In genomic region chr7:157735826-157736225, GRCh38 we compare ENCODE assay signal across 35 cellular contexts.
DNase-seq lines count a peak whose midpoint lies in the region; ATAC-seq and TF ChIP-seq lines count a peak whose summit lies in the region.
"Had no signal": no experiment of that assay in that cellular context is flagged by ENCODE, and none has a peak within 500 bp of the region (broad histone marks: within the 10 kb centered on the region; RNA-seq: fewer than 3 reads in every experiment).

No MANE protein-coding gene starts in this region.

- no peaks in the 10 kb centered on the region for H3K36me3 Mint-ChIP-seq in natural killer cell treated with Interleukin-12 subunit alpha and Interleukin-12 subunit beta and Interleukin-15 and Interleukin-18, amount 100 ng/mL, for 72 hours
- no peaks in the 10 kb centered on the region for H3K36me3 Mint-ChIP-seq in natural killer cell
- H3K36me3 Mint-ChIP-seq: CD14-positive monocyte; CD4-positive, alpha-beta memory T cell; CD4-positive, CD25-positive, alpha-beta regulatory T cell; CD8-positive, alpha-beta memory T cell; CD8-positive, alpha-beta T cell had no signal

- no peaks in the 10 kb centered on the region for H3K36me3 ChIP-seq in RWPE2 (ENCODE audit: low read depth)
- H3K36me3 ChIP-seq: BE2C; BLaER1; BLaER1 treated with 17β-estradiol and CSF1 and Interleukin-3, amounts not matched to agents 10 nM and 100 nM had no signal

- ATAC-seq in left ventricle myocardium superior, result no peak
- ATAC-seq in natural killer cell treated with Interleukin-12 subunit alpha and Interleukin-12 subunit beta and Interleukin-15 and Interleukin-18, amount 100 ng/mL, for 72 hours, result peak in 1 of 2 donors; percentile 31
- no peak for ATAC-seq in natural killer cell
- ATAC-seq in RWPE2 (ENCODE audit: low read depth), result no peak
- ATAC-seq: A549; CD8-positive, alpha-beta T cell had no signal

- H3K4me3 ChIP-seq in RWPE2 (ENCODE audit: severe bottlenecking) (no peak overlapping the region), iPS-18c (ENCODE audit: insufficient read depth, low read depth, low read length) (peak overlapping the region; percentile 24; the same call in 1 of the 2 replicates)
- H3K4me3 ChIP-seq: A549; BLaER1; BLaER1 treated with 17β-estradiol and CSF1 and Interleukin-3, amounts not matched to agents 10 nM and 100 nM had no signal

- intact Hi-C loops in left ventricle myocardium superior (cut with micrococcal nuclease), result no loop called here
- intact Hi-C loops in cardiac septum (cut with DNase I), result no loop called here
- intact Hi-C loops in natural killer cell (cut with micrococcal nuclease), result no loop called here

- H3K27me3 ChIP-seq in RWPE2 (ENCODE audit: insufficient read depth, poor library complexity, severe bottlenecking), result no peaks in the 10 kb centered on the region
- H3K27me3 ChIP-seq: BE2C; BLaER1; BLaER1 treated with 17β-estradiol and CSF1 and Interleukin-3, amounts not matched to agents 10 nM and 100 nM had no signal

- no peak overlapping the region for H3K27ac Mint-ChIP-seq in natural killer cell treated with Interleukin-12 subunit alpha and Interleukin-12 subunit beta and Interleukin-15 and Interleukin-18, amount 100 ng/mL, for 72 hours
- H3K27ac Mint-ChIP-seq in natural killer cell, result no peak overlapping the region
- H3K27ac Mint-ChIP-seq: B cell; CD14-positive monocyte; CD4-positive, alpha-beta memory T cell; CD4-positive, alpha-beta T cell; CD4-positive, CD25-positive, alpha-beta regulatory T cell; CD8-positive, alpha-beta memory T cell; CD8-positive, alpha-beta T cell had no signal

- no peaks in the 10 kb centered on the region for H3K4me1 Mint-ChIP-seq in natural killer cell treated with Interleukin-12 subunit alpha and Interleukin-12 subunit beta and Interleukin-15 and Interleukin-18, amount 100 ng/mL, for 72 hours (ENCODE audit: low read depth in 2 of 2)
- no peaks in the 10 kb centered on the region for H3K4me1 Mint-ChIP-seq in natural killer cell
- H3K4me1 Mint-ChIP-seq: B cell, CD14-positive monocyte had no signal

- no peak overlapping the region for H3K27ac ChIP-seq in RWPE2 (ENCODE audit: poor library complexity, severe bottlenecking)
- H3K27ac ChIP-seq: 22Rv1; A549; BLaER1; BLaER1 treated with 17β-estradiol and CSF1 and Interleukin-3, amounts not matched to agents 10 nM and 100 nM; C4-2B had no signal

- no peaks in the 10 kb centered on the region for H3K4me1 ChIP-seq in RWPE2 (ENCODE audit: insufficient read depth, poor library complexity, severe bottlenecking)
- H3K4me1 ChIP-seq: A549, BE2C, Caco-2 had no signal

- DNase-seq in left ventricle myocardium superior (peak; percentile 10), cardiac septum (ENCODE audit: low spot score) (no peak), natural killer cell (no peak), RWPE2 (ENCODE audit: low spot score) (peak; percentile 27), cerebellar nuclear complex (lab: John Stamatoyannopoulos, UW) (no peak), T1000 (lab: John Stamatoyannopoulos, UW) (no peak)
- peak; percentile 41 for DNase-seq in natural killer cell treated with Interleukin-12 subunit alpha and Interleukin-12 subunit beta and Interleukin-15 and Interleukin-18, amount 100 ng/mL, for 72 hours (ENCODE audit: low spot score)
- DNase-seq: 8988T; ACHN; AML-193; BE2C; C1 segment of cervical spinal cord; Caco-2; Calu3; CD4-positive, alpha-beta memory T cell; CD4-positive, alpha-beta T cell; CD4-positive, CD25-positive, alpha-beta regulatory T cell; CD8-positive, alpha-beta memory T cell; CD8-positive, alpha-beta T cell; COR-L47; DMS 273 treated with DMSO at 0.1 percent for 48 hours; DMS153; DMS53; DMS79; DMS79 treated with DMSO at 0.1 percent for 48 hours; DND-41; EL had no signal

- peaks cover 2% of the 10 kb centered on the region for H3K9me3 ChIP-seq in RWPE2 (ENCODE audit: severe bottlenecking)
- H3K9me3 ChIP-seq in iPS-18c (ENCODE audit: control insufficient read depth, insufficient read depth, low read length), result peaks cover 28% of the 10 kb centered on the region
- H3K9me3 ChIP-seq: A549, BE2C, Caco-2 had no signal

- TF ChIP-seq CTCF in natural killer cell (IDR thresholded peaks at IDR 0.05) (no peak), RWPE2 (IDR thresholded peaks at IDR 0.05; ENCODE audit: poor library complexity, severe bottlenecking) (no peak)

- H3K4me3 Mint-ChIP-seq in natural killer cell treated with Interleukin-12 subunit alpha and Interleukin-12 subunit beta and Interleukin-15 and Interleukin-18, amount 100 ng/mL, for 72 hours, result no peak overlapping the region
- H3K4me3 Mint-ChIP-seq in natural killer cell, result no peak overlapping the region
- H3K4me3 Mint-ChIP-seq: B cell; CD14-positive monocyte; CD4-positive, alpha-beta memory T cell; CD4-positive, alpha-beta T cell; CD4-positive, CD25-positive, alpha-beta regulatory T cell; CD8-positive, alpha-beta memory T cell; CD8-positive, alpha-beta T cell had no signal

- no peaks in the 10 kb centered on the region for H3K9me3 Mint-ChIP-seq in natural killer cell treated with Interleukin-12 subunit alpha and Interleukin-12 subunit beta and Interleukin-15 and Interleukin-18, amount 100 ng/mL, for 72 hours
- H3K9me3 Mint-ChIP-seq in natural killer cell, result no peaks in the 10 kb centered on the region
- H3K9me3 Mint-ChIP-seq: CD4-positive, alpha-beta T cell; CD8-positive, alpha-beta T cell had no signal

- peaks cover 6 to 11% of the 10 kb centered on the region in 2 donors for H3K27me3 Mint-ChIP-seq in natural killer cell treated with Interleukin-12 subunit alpha and Interleukin-12 subunit beta and Interleukin-15 and Interleukin-18, amount 100 ng/mL, for 72 hours
- H3K27me3 Mint-ChIP-seq in natural killer cell (ENCODE audit: low read depth in 2 of 2), result peaks cover 0 to 3% of the 10 kb centered on the region in 2 donors
- H3K27me3 Mint-ChIP-seq: B cell had no signal

Comparison
In these comparisons a context has a peak if more than half of its experiments do, and no peak if none do; other contexts are left out.
1. DNase-seq: peak in left ventricle myocardium superior (single experiment), natural killer cell treated with Interleukin-12 subunit alpha and Interleukin-12 subunit beta and Interleukin-15 and Interleukin-18, amount 100 ng/mL, for 72 hours (single experiment) and RWPE2 (single experiment); none in cardiac septum (single experiment), natural killer cell (single experiment), cerebellar nuclear complex (0 of 2) and T1000 (single experiment).